In the genomic region with DNA sequence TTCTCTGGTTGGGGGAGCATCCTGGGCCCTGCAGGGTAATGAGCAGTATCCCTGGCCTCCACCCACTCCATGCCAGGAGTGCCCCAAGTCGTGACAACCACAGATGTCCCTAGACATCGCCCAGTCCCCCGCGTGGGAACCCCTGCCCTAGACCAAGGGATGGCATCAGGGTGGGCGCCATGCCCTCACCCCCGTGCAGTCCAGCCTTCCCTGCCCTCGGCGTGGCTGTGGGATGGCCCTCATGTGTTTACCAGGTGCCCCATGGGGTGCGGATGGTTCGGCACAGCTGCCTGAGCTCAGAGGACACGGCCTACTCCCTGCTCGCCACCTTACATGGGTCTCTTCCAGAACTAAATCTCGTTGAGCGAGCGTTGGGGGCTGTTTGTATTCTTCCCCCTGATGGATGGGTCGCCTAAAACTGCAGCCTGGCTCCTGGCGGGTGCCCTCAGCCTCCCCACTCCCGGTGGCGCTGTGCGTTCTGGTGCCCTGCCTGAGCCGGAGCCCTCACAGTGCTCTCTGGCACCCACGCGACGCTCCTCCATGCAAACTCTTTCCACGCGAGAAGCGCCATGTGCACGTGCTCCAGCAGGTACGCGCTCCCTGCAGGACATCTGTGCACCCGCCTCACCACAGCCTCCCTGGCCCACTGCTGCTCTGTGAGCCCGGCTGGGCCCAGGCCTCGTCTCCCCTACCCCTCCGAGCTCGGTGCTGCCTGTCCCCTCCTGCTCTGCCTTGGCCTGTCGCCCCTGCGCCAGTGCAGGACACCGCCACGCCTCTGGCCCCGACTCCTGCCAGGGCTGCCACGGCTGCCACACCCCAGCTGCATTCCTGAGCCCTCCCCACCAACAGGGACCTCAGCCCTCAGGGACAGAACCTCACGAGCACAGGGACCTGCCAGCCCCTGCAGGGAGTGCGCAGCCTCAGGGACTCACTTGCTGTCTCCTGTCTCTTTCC, we compare ENCODE assay signal across 1 cellular context.
TF ChIP-seq lines count a peak whose summit lies in the region.

No MANE protein-coding gene starts in this region.

TF ChIP-seq in IMR-90, 13 proteins besides CTCF, POLR2A, EP300 and RAD21:
- TF ChIP-seq MAZ (IDR thresholded peaks at IDR 0.05; ENCODE audit: borderline replicate concordance, low read depth, low read length) (no peak), MXI1 (IDR thresholded peaks at IDR 0.05; ENCODE audit: borderline replicate concordance, low read depth, low read length) (no peak), RFX5 (IDR thresholded peaks at IDR 0.05; ENCODE audit: low read depth, low read length) (no peak), RCOR1 (IDR thresholded peaks at IDR 0.05; ENCODE audit: insufficient replicate concordance, low read length) (no peak), CEBPB (IDR thresholded peaks at IDR 0.05; ENCODE audit: low read depth, low read length) (no peak), NFE2L2 (IDR thresholded peaks at IDR 0.05; ENCODE audit: low read depth, low read length) (no peak), SMC3 (IDR thresholded peaks at IDR 0.05; ENCODE audit: low read depth, low read length) (no peak), MAFK (IDR thresholded peaks at IDR 0.05; ENCODE audit: low read depth, low read length) (no peak), FOS (IDR thresholded peaks at IDR 0.05; ENCODE audit: low read depth, low read length) (no peak)
- TF ChIP-seq, protein P1, sequence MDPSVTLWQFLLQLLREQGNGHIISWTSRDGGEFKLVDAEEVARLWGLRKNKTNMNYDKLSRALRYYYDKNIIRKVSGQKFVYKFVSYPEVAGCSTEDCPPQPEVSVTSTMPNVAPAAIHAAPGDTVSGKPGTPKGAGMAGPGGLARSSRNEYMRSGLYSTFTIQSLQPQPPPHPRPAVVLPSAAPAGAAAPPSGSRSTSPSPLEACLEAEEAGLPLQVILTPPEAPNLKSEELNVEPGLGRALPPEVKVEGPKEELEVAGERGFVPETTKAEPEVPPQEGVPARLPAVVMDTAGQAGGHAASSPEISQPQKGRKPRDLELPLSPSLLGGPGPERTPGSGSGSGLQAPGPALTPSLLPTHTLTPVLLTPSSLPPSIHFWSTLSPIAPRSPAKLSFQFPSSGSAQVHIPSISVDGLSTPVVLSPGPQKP (IDR thresholded peaks at IDR 0.05; ENCODE audit: borderline replicate concordance, low read depth, low read length), result no peak
- TF ChIP-seq, protein P2, sequence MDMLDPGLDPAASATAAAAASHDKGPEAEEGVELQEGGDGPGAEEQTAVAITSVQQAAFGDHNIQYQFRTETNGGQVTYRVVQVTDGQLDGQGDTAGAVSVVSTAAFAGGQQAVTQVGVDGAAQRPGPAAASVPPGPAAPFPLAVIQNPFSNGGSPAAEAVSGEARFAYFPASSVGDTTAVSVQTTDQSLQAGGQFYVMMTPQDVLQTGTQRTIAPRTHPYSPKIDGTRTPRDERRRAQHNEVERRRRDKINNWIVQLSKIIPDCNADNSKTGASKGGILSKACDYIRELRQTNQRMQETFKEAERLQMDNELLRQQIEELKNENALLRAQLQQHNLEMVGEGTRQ (IDR thresholded peaks at IDR 0.05; ENCODE audit: low read depth, low read length), result no peak
